ENCODE assay signal across 19 cellular contexts in the genomic region with DNA sequence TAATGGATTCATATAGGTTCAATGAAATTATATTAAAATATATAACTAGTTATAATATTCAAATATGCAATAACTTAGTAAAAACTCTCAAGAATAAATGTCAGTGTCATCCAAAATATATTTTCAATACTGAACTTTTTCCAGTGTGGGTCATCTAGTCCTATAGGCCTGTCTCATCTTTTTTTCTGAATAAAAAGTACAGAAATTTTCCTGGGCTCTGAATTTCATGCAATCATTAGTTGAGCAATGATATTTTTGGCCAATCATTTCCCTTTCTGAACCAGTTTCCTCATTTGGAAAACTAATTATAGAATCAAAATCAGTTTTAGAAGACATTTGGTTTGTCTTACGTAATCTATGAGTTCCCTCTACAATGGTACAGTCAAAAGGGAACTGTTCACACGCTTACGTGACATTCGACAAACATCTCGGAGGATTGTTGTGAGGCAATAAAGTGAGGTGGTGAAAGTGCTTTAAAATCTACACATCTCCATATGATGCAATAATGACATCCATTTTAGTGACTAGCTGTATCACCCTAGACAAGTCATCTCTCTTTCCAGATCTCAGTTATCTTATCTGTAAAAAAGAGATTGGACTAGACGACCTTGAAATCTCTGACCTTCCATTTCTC. TPM values are rescaled to one million over a fixed set of nuclear protein-coding genes. Genes with fewer than 3 reads are reported as not detected.
DNase-seq lines count a peak whose midpoint lies in the region; ATAC-seq and TF ChIP-seq lines count a peak whose summit lies in the region.
"Had no signal": no experiment of that assay in that cellular context is flagged by ENCODE, and none has a peak within 500 bp of the region (broad histone marks: within the 10 kb centered on the region; RNA-seq: fewer than 3 reads in every experiment).

No MANE protein-coding gene starts in this region.

- H2AFZ ChIP-seq in mammary epithelial cell (ENCODE audit: low read depth, low read length) (no peak overlapping the region), OCI-LY3 (ENCODE audit: low read depth, low read length) (peak overlapping the region; percentile 74)
- H2AFZ ChIP-seq: GM23248 had no signal

- no peak overlapping the region for H3K9ac ChIP-seq in mammary epithelial cell (ENCODE audit: insufficient read depth, low read length)
- no peak overlapping the region for H3K9ac ChIP-seq in OCI-LY3 (ENCODE audit: low read length)
- H3K9ac ChIP-seq: GM23248, SK-N-SH had no signal

- POLR2A ChIA-PET in MCF 10A (lab: Yijun Ruan, JAX), result no interaction called here

- in situ Hi-C loops in mammary epithelial cell (cut with MboI; ENCODE audit: low sequenced_read_pairs in 2 of 2), result no loop called here

- H3K36me3 ChIP-seq in mammary epithelial cell (ENCODE audit: insufficient read depth, low read length) (no peaks in the 10 kb centered on the region), OCI-LY3 (replicated peaks; ENCODE audit: low read depth, low read length) (no peaks in the 10 kb centered on the region), left lung (no peaks in the 10 kb centered on the region), upper lobe of right lung (no peaks in the 10 kb centered on the region)

- H3K9me3 ChIP-seq in mammary epithelial cell (replicated peaks; ENCODE audit: insufficient read depth, low read length) (no peaks in the 10 kb centered on the region), OCI-LY3 (ENCODE audit: insufficient read depth, low read length) (peaks cover 5% of the 10 kb centered on the region; the same call in 1 of the 2 replicates), left lung (no peaks in the 10 kb centered on the region), upper lobe of right lung (no peaks in the 10 kb centered on the region)
- H3K9me3 ChIP-seq: SK-N-SH had no signal

- H3K27ac Mint-ChIP-seq in MCF 10A (ENCODE audit: low read depth, unreplicated experiment) (no peak overlapping the region), nephron progenitor cell (no peak overlapping the region)
- H3K27ac Mint-ChIP-seq: type B pancreatic cell had no signal

- H3K27me3 Mint-ChIP-seq in MCF 10A (ENCODE audit: insufficient read depth, unreplicated experiment) (no peaks in the 10 kb centered on the region), nephron progenitor cell (ENCODE audit: low read depth, poor library complexity) (peaks cover 7% of the 10 kb centered on the region)

- WGBS in mammary epithelial cell (ENCODE audit: low coverage, missing lambda C conversion rate), result 80% methylated on average over 6 of the region's 6 CpGs

- H4K20me1 ChIP-seq in mammary epithelial cell (ENCODE audit: insufficient read depth, low read length) (no peaks in the 10 kb centered on the region), OCI-LY3 (ENCODE audit: insufficient read depth, low read length) (no peaks in the 10 kb centered on the region)

- H3K4me2 ChIP-seq in mammary epithelial cell (ENCODE audit: insufficient read depth, low read depth, low read length), result no peak overlapping the region
- peak overlapping the region; percentile 45 for H3K4me2 ChIP-seq in OCI-LY3 (ENCODE audit: low read length)
- H3K4me2 ChIP-seq: SK-N-SH had no signal

- H3K36me3 Mint-ChIP-seq in MCF 10A (ENCODE audit: insufficient read depth, unreplicated experiment), result no peaks in the 10 kb centered on the region
- H3K36me3 Mint-ChIP-seq in nephron progenitor cell (ENCODE audit: low read depth), result peaks cover 6% of the 10 kb centered on the region
- H3K36me3 Mint-ChIP-seq: type B pancreatic cell had no signal

- H3K27me3 ChIP-seq in mammary epithelial cell (ENCODE audit: insufficient read depth, low read length), result peaks cover 2% of the 10 kb centered on the region
- H3K27me3 ChIP-seq in OCI-LY3 (ENCODE audit: low read depth, low read length), result no peaks in the 10 kb centered on the region
- no peaks in the 10 kb centered on the region for H3K27me3 ChIP-seq in left lung
- H3K27me3 ChIP-seq in upper lobe of right lung, result no peaks in the 10 kb centered on the region

- DNase-seq in MCF 10A (ENCODE audit: unreplicated experiment) (peak; percentile 54), mammary epithelial cell (no peak), left lung (no peak), upper lobe of right lung (no peak), cerebellum (ENCODE audit: low spot score) (no peak), nephron progenitor cell (no peak), NCI-H128 (lab: John Stamatoyannopoulos, UW; ENCODE audit: unreplicated experiment) (no peak)
- DNase-seq: activated CD4-positive, CD25-positive, alpha-beta regulatory T cell treated with anti-CD3 and anti-CD28 coated beads, Interleukin-2, amount 50 U/mL, for 72 hours; activated T-cell treated with anti-CD3 and anti-CD28 coated beads, Interleukin-2, amount 50 U/mL, for 48 hours; DMS153; effector CD8-positive, alpha-beta T cell; GM23248; left colon; NCI-H1417; NCI-H82; SK-N-SH; stimulated activated CD4-positive, alpha-beta T cell treated with anti-CD3 and anti-CD28 coated beads, Interleukin-12 subunit alpha, Interleukin-12 subunit beta, amount 100 ng/mL, for 4 hours had no signal

- H3K4me3 ChIP-seq in mammary epithelial cell (replicated peaks in 1 of 3; ENCODE audit: insufficient read depth in 1 of 3, low read depth in 2 of 3, low read length in 3 of 3) (no peak overlapping the region), OCI-LY3 (ENCODE audit: low read length) (no peak overlapping the region), left lung (no peak overlapping the region), upper lobe of right lung (no peak overlapping the region)
- H3K4me3 ChIP-seq: GM23248 had no signal

- H3K4me3 Mint-ChIP-seq in MCF 10A (ENCODE audit: unreplicated experiment) (no peak overlapping the region), nephron progenitor cell (no peak overlapping the region)
- H3K4me3 Mint-ChIP-seq: type B pancreatic cell had no signal

- intact Hi-C loops in MCF 10A (cut with micrococcal nuclease), result no loop called here
- intact Hi-C loops in mammary epithelial cell (cut with micrococcal nuclease), result no loop called here
- intact Hi-C loops in left lung (cut with DNase I), result no loop called here
- intact Hi-C loops in upper lobe of right lung (cut with DNase I), result no loop called here

- no peaks in the 10 kb centered on the region for H3K4me1 ChIP-seq in mammary epithelial cell (ENCODE audit: insufficient read depth, low read length)
- peaks cover 11% of the 10 kb centered on the region for H3K4me1 ChIP-seq in OCI-LY3 (ENCODE audit: low read length)
- peaks cover 0 to 54% of the 10 kb centered on the region in 2 donors for H3K4me1 ChIP-seq in left lung
- no peaks in the 10 kb centered on the region for H3K4me1 ChIP-seq in upper lobe of right lung

- ATAC-seq in left lung (peak; percentile 54), upper lobe of right lung (peak; percentile 80)
- ATAC-seq: left colon had no signal

- H3K9me3 Mint-ChIP-seq in MCF 10A (ENCODE audit: unreplicated experiment), result peaks cover 3% of the 10 kb centered on the region
- peaks cover 7% of the 10 kb centered on the region for H3K9me3 Mint-ChIP-seq in nephron progenitor cell
- H3K9me3 Mint-ChIP-seq: type B pancreatic cell had no signal

- dilution Hi-C loops in mammary epithelial cell (cut with HindIII; ENCODE audit: low sequenced_read_pairs), result no loop called here

- H3K4me1 Mint-ChIP-seq in MCF 10A (ENCODE audit: insufficient read depth, unreplicated experiment) (no peaks in the 10 kb centered on the region), nephron progenitor cell (peaks cover 28% of the 10 kb centered on the region)

- no peak overlapping the region for H3K27ac ChIP-seq in mammary epithelial cell (ENCODE audit: insufficient read depth, low read depth, low read length)
- no peak overlapping the region for H3K27ac ChIP-seq in OCI-LY3 (ENCODE audit: low read length)
- H3K27ac ChIP-seq in left lung, result peak overlapping the region in 1 of 2 donors; percentile 70
- H3K27ac ChIP-seq in upper lobe of right lung, result no peak overlapping the region
- H3K27ac ChIP-seq: GM23248 had no signal

- no TSS peak for BruUV-seq in MCF 10A (replicated peaks; lab: Mats Ljungman, UMichigan)
- BruUV-seq in mammary epithelial cell (replicated peaks; lab: Mats Ljungman, UMichigan), result no TSS peak

- TF ChIP-seq CTCF in MCF 10A (IDR thresholded peaks at IDR 0.05; ENCODE audit: unreplicated experiment), result no peak
- no peak for TF ChIP-seq CTCF in mammary epithelial cell (conservative IDR thresholded peaks at IDR 0.05 in 1 of 2, IDR thresholded peaks at IDR 0.05 in 1 of 2; ENCODE audit: extremely low read depth in 1 of 2, insufficient read depth in 1 of 2, low read depth in 1 of 2, low read length in 2 of 2)
- TF ChIP-seq CTCF in OCI-LY3 (IDR thresholded peaks at IDR 0.05; ENCODE audit: low read depth, low read length), result no peak
- no peak for TF ChIP-seq CTCF in left lung (IDR thresholded peaks at IDR 0.05)
- TF ChIP-seq CTCF in upper lobe of right lung (IDR thresholded peaks at IDR 0.05), result no peak
- no peak for TF ChIP-seq CTCF in nephron progenitor cell (IDR thresholded peaks at IDR 0.05)

- H3K79me2 ChIP-seq in mammary epithelial cell (ENCODE audit: insufficient read depth, low read length) (no peaks in the 10 kb centered on the region), OCI-LY3 (ENCODE audit: low read length) (no peaks in the 10 kb centered on the region)

- CTCF ChIA-PET in MCF 10A (lab: Yijun Ruan, JAX) (interaction anchor here (0.7 kb wide), 1 partner anchor 829 kb away, joined by 5 read pairs; no protein-coding TSS in a partner anchor), mammary epithelial cell (lab: Charles Lee; ENCODE audit: low non-redundant PET) (no interaction called here)

RNA-seq across cellular contexts. Expression of a gene that starts 26.9 kb away (rescaled TPM):
- not detected in 2 replicates for total RNA-seq in MCF 10A (2022)
- total RNA-seq in mammary epithelial cell, result not detected
- not detected for polyA plus RNA-seq in mammary epithelial cell
- polyA minus RNA-seq in mammary epithelial cell, result not detected
- 10 to 100 TPM; 25.2 to 30.3 TPM for total RNA-seq in left lung
- total RNA-seq in upper lobe of right lung, result 72.4 TPM
- total RNA-seq in cerebellum, result 14.6 TPM

Comparison
In these comparisons a context has a peak if more than half of its experiments do, and no peak if none do; other contexts are left out.
1. RNA of a gene that starts 26.9 kb away (total RNA-seq): 72.4 TPM in upper lobe of right lung (single experiment), 25.2 to 30.3 TPM in left lung and 14.6 TPM in cerebellum (single experiment); not detected in mammary epithelial cell and not detected in MCF 10A; every median in the first group is over 10 times any median in the second.